Comparison of ENCODE assay signal across 26 cellular contexts in genomic region chr14:81371802-81372201, GRCh38. TPM values are rescaled to one million over a fixed set of nuclear protein-coding genes. Genes with fewer than 3 reads are reported as not detected.
"Had no signal": no experiment of that assay in that cellular context is flagged by ENCODE, and none has a peak within 500 bp of the region (broad histone marks: within the 10 kb centered on the region; RNA-seq: fewer than 3 reads in every experiment).

No MANE protein-coding gene starts in this region.

- H3K36me3 ChIP-seq: colonic mucosa, lower lobe of right lung, vagina had no signal

- H3K9me3 ChIP-seq: colonic mucosa, heart right ventricle, lower lobe of right lung, vagina had no signal

- H3K27ac ChIP-seq: colonic mucosa, dorsolateral prefrontal cortex, heart right ventricle, lower lobe of right lung, vagina had no signal

- DNase-seq: activated CD4-positive, alpha-beta T cell treated with anti-CD3 and anti-CD28 coated beads, Interleukin-2, amount 50 U/mL, for 4 hours; activated CD8-positive, alpha-beta memory T cell treated with anti-CD3 and anti-CD28 coated beads, Interleukin-2, amount 50 U/mL, for 48 hours; activated naive CD4-positive, alpha-beta T cell treated with Interleukin-2 at 50 U/mL for 16 hours; activated naive CD8-positive, alpha-beta T cell treated with anti-CD3 and anti-CD28 coated beads for 36 hours; activated T-cell treated with anti-CD3 and anti-CD28 coated beads, Interleukin-2, amount 50 U/mL, for 4 hours; colonic mucosa; dorsolateral prefrontal cortex; effector memory CD8-positive, alpha-beta T cell; heart right ventricle; islet precursor cell; left colon; lower lobe of right lung; naive B cell; occipital lobe; posterior cingulate gyrus; small intestine; stimulated activated CD4-positive, alpha-beta T cell treated with anti-CD3 and anti-CD28 coated beads, Interleukin-15, amount 100 ng/mL, for 24 hours; stimulated activated naive B cell treated with anti-CD40 and anti-IgM and Interleukin-4, amounts not matched to agents 10 μg/mL and 1 μg/mL and 100 μg/mL, for 72 hours; T-helper 9 cell; trophoblast cell had no signal

- ATAC-seq: effector memory CD8-positive, alpha-beta T cell; heart right ventricle; left colon; lower lobe of right lung; sciatic nerve; stimulated activated naive B cell treated with anti-CD40 and anti-IgM and Interleukin-4, amounts not matched to agents 10 μg/mL and 1 μg/mL and 100 μg/mL, for 72 hours had no signal

- H3K4me1 ChIP-seq: colonic mucosa, heart right ventricle, lower lobe of right lung, vagina had no signal

- H3K27me3 ChIP-seq: colonic mucosa, vagina had no signal

- FAIRE-seq: astrocyte, endothelial cell of umbilical vein, small intestine had no signal

- H3K4me3 ChIP-seq: colonic mucosa, dorsolateral prefrontal cortex, heart right ventricle, lower lobe of right lung, vagina had no signal

RNA-seq across cellular contexts. Expression of gene STON2, which starts 28.3 kb away (rescaled TPM):
- total RNA-seq: activated T-helper 2 cell treated with anti-CD3 and anti-CD28 coated beads, Interferon-gamma antibody, Interleukin-2, Interleukin-4, amounts not matched to agents 10 μg/mL and 5 μg/mL and 100 μg/mL, durations not matched to agents 14 hours and 24 hours and 36 hours; endothelial cell of umbilical vein; fibroblast of villous mesenchyme had no signal
- polyA plus RNA-seq: endothelial cell of umbilical vein had no signal
